Comparison of ENCODE assay signal across 1 cellular context in the genomic region with DNA sequence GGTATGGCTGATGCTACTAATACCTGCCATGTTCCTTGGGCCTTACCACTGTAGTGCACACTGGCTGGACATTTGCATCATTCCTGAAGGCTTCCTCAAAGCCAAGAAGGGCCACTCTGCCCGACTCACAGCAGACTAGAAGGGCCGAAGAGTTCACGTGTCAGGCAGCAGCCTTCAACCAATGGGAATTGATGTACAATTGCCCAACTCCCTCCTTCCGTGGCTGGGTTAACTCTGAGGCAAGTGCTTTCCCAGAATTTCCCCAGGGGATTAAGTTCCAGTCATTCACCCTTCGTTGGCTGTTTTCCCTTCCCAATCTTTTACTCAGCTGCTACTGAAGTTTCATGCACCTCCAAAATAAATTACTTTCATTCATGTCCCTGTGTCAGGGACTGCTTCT.
TF ChIP-seq lines count a peak whose summit lies in the region.

No MANE protein-coding gene starts in this region.

TF ChIP-seq in HEK293T, 16 proteins besides CTCF, POLR2A, EP300 and RAD21 (continued from another document):
- TF ChIP-seq, protein P1, sequence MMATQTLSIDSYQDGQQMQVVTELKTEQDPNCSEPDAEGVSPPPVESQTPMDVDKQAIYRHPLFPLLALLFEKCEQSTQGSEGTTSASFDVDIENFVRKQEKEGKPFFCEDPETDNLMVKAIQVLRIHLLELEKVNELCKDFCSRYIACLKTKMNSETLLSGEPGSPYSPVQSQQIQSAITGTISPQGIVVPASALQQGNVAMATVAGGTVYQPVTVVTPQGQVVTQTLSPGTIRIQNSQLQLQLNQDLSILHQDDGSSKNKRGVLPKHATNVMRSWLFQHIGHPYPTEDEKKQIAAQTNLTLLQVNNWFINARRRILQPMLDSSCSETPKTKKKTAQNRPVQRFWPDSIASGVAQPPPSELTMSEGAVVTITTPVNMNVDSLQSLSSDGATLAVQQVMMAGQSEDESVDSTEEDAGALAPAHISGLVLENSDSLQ (IDR thresholded peaks at IDR 0.05): no peak
- TF ChIP-seq L3MBTL2 (conservative IDR thresholded peaks at IDR 0.05): no peak
- no peak for TF ChIP-seq ARNT (IDR thresholded peaks at IDR 0.05)
- TF ChIP-seq TARDBP (IDR thresholded peaks at IDR 0.05): no peak
- TF ChIP-seq FOXM1 (IDR thresholded peaks at IDR 0.05; ENCODE audit: borderline replicate concordance): no peak
- no peak for TF ChIP-seq ZNF384 (IDR thresholded peaks at IDR 0.05)
- no peak for TF ChIP-seq NFRKB (IDR thresholded peaks at IDR 0.05)
- no peak for TF ChIP-seq HDGF (IDR thresholded peaks at IDR 0.05; ENCODE audit: borderline replicate concordance)
- no peak for TF ChIP-seq ELF4 (IDR thresholded peaks at IDR 0.05)
- TF ChIP-seq SP1 (IDR thresholded peaks at IDR 0.05): no peak
- TF ChIP-seq FOXA1 (IDR thresholded peaks at IDR 0.05): no peak
